Comparison of ENCODE assay signal across 29 cellular contexts in genomic region chr12:90841336-90841735, GRCh38.
"Had no signal": no experiment of that assay in that cellular context is flagged by ENCODE, and none has a peak within 500 bp of the region (broad histone marks: within the 10 kb centered on the region; RNA-seq: fewer than 3 reads in every experiment).

No MANE protein-coding gene starts in this region.

- FAIRE-seq: endometrium, pancreas, small intestine had no signal

- ATAC-seq: effector memory CD8-positive, alpha-beta T cell; foreskin keratinocyte; gastroesophageal sphincter; heart right ventricle; left lung; mucosa of descending colon; natural killer cell treated with Interleukin-12 subunit alpha and Interleukin-12 subunit beta and Interleukin-15 and Interleukin-18, amount 100 ng/mL, for 72 hours; pancreas; right lobe of liver; stimulated activated naive CD8-positive, alpha-beta T cell treated with anti-CD3 and anti-CD28 coated beads, Interleukin-15, amount 100 ng/mL, for 72 hours; upper lobe of right lung had no signal

- H3K4me1 ChIP-seq: gastroesophageal sphincter, left lung, pancreas, suprapubic skin, upper lobe of right lung, uterus had no signal

- H3K36me3 ChIP-seq: esophagus squamous epithelium, gastroesophageal sphincter, heart right ventricle, left lung, neutrophil, pancreas, right lobe of liver, suprapubic skin, transverse colon, upper lobe of right lung, uterus had no signal

- H3K27ac ChIP-seq: esophagus squamous epithelium, foreskin keratinocyte, gastroesophageal sphincter, heart right ventricle, left lung, neutrophil, pancreas, right lobe of liver, suprapubic skin, transverse colon, upper lobe of right lung, uterus had no signal

- H3K9me3 ChIP-seq: esophagus squamous epithelium, gastroesophageal sphincter, heart right ventricle, left lung, mucosa of descending colon, neutrophil, pancreas, right lobe of liver, suprapubic skin, transverse colon, upper lobe of right lung, uterus had no signal

- H3K4me3 ChIP-seq: esophagus squamous epithelium, gastroesophageal sphincter, heart right ventricle, left lung, mucosa of descending colon, pancreas, right lobe of liver, suprapubic skin, transverse colon, upper lobe of right lung, uterus had no signal

- DNase-seq: cortex of kidney; effector memory CD8-positive, alpha-beta T cell; erythroblast; esophagus squamous epithelium; foreskin keratinocyte; heart right ventricle; hippocampal formation; immature natural killer cell; islet precursor cell; left lung; mesenchymal stem cell; mucosa of descending colon; naive B cell; pancreas; right lobe of liver; small intestine; stimulated activated CD4-positive, alpha-beta T cell treated with anti-CD3 and anti-CD28 coated beads, Interleukin-15, amount 100 ng/mL, for 24 hours; stimulated activated CD4-positive, alpha-beta T cell treated with anti-CD3 and anti-CD28 coated beads, Interleukin-2, amount 100 ng/mL, for 48 hours; stimulated activated CD8-positive, alpha-beta memory T cell treated with anti-CD3 and anti-CD28 coated beads, Interleukin-4, amount 100 ng/mL, for 48 hours; stimulated activated naive CD4-positive, alpha-beta T cell; stimulated activated naive CD8-positive, alpha-beta T cell treated with anti-CD3 and anti-CD28 coated beads, Interleukin-15, amount 100 ng/mL, for 72 hours; transverse colon; upper lobe of right lung; uterus had no signal

- H3K27me3 ChIP-seq: esophagus squamous epithelium, foreskin keratinocyte, gastroesophageal sphincter, heart right ventricle, left lung, neutrophil, pancreas, right lobe of liver, suprapubic skin, transverse colon, upper lobe of right lung, uterus had no signal
